8 cellular contexts compared by ENCODE assay signal in genomic region chr1:228486596-228487335, GRCh38. TPM values are rescaled to one million over a fixed set of nuclear protein-coding genes. Genes with fewer than 3 reads are reported as not detected.
DNase-seq lines count a peak whose midpoint lies in the region; ATAC-seq and TF ChIP-seq lines count a peak whose summit lies in the region.

No MANE protein-coding gene starts in this region.

- POLR2A ChIA-PET in activated CD4-positive, alpha-beta memory T cell treated with anti-CD3 and anti-CD28 coated beads, Interleukin-2, amount 10 ng/mL, durations not matched to agents 7 days and 5 days (lab: Charles Lee) = interaction anchor here (0.8 to 6.2 kb wide), 15 partner anchors 9 to 1021 kb away, joined by 3 to 153 read pairs (median 10); partner anchors contain the start of genes GUK1, IBA57, NUP133 and TRIM11

- peaks cover 37% of the 10 kb centered on the region for H3K4me1 Mint-ChIP-seq in CD14-positive monocyte
- peaks cover 56% of the 10 kb centered on the region for H3K4me1 Mint-ChIP-seq in activated CD4-positive, alpha-beta memory T cell treated with anti-CD3 and anti-CD28 coated beads, Interleukin-2, amount 10 ng/mL, durations not matched to agents 7 days and 5 days

- ATAC-seq in GM19324 (IDR thresholded peaks at IDR 0.05; ENCODE audit: low FRiP score, unreplicated experiment) (peak; percentile 68), HG03460 (IDR thresholded peaks at IDR 0.05; ENCODE audit: unreplicated experiment) (peak; percentile 52)

- TF ChIP-seq CTCF in CD14-positive monocyte (IDR thresholded peaks at IDR 0.05) = no peak

- peak; percentile 72 for DNase-seq in CD14-positive monocyte (ENCODE audit: low spot score)
- peak; percentile 90 for DNase-seq in NCI-H774 (lab: John Stamatoyannopoulos, UW)
- DNase-seq in activated CD4-positive, alpha-beta memory T cell treated with anti-CD3 and anti-CD28 coated beads, Interleukin-2, amount 10 ng/mL, durations not matched to agents 7 days and 5 days = peak; percentile 82
- peak; percentile 91 for DNase-seq in lung microvascular endothelial cell (ENCODE audit: low read depth in 2 of 2)
- peak; percentile 49 for DNase-seq in stimulated activated CD8-positive, alpha-beta memory T cell treated with anti-CD3 and anti-CD28 coated beads, Interleukin-12 subunit alpha, Interleukin-12 subunit beta, amount 100 ng/mL, for 1 hour (ENCODE audit: low read depth)

- H3K36me3 Mint-ChIP-seq in CD14-positive monocyte = peaks cover 18 to 30% of the 10 kb centered on the region in 2 donors
- peaks cover 29% of the 10 kb centered on the region for H3K36me3 Mint-ChIP-seq in activated CD4-positive, alpha-beta memory T cell treated with anti-CD3 and anti-CD28 coated beads, Interleukin-2, amount 10 ng/mL, durations not matched to agents 7 days and 5 days (ENCODE audit: low read depth)

- H3K27me3 ChIP-seq in ectodermal cell (ENCODE audit: control insufficient read depth, insufficient read depth, low read length, poor library complexity, severe bottlenecking) = no peaks in the 10 kb centered on the region

- peak overlapping the region; percentile 100 for H3K4me3 ChIP-seq in ectodermal cell (ENCODE audit: insufficient read depth, low read depth, low read length)

- CTCF ChIA-PET in activated CD4-positive, alpha-beta memory T cell treated with anti-CD3 and anti-CD28 coated beads, Interleukin-2, amount 10 ng/mL, durations not matched to agents 7 days and 5 days (lab: Charles Lee) = interaction anchor here (0.9 to 2.0 kb wide), 14 partner anchors 8 to 321 kb away, joined by 3 to 24 read pairs (median 4); partner anchors contain the start of gene IBA57

- H3K36me3 ChIP-seq in ectodermal cell (ENCODE audit: control insufficient read depth, insufficient read depth, low read length) = peaks cover 8% of the 10 kb centered on the region

- peaks cover 5% of the 10 kb centered on the region for H3K4me1 ChIP-seq in ectodermal cell (ENCODE audit: control insufficient read depth, insufficient read depth, low read length)

- WGBS in ectodermal cell, 2 experiments = 0% methylated on average over 60 of the region's 60 CpGs

- H3K9me3 ChIP-seq in ectodermal cell (ENCODE audit: control insufficient read depth, low read length) = no peaks in the 10 kb centered on the region

- peak overlapping the region; percentile 99 to 100 (median 100) for H3K27ac Mint-ChIP-seq in CD14-positive monocyte
- H3K27ac Mint-ChIP-seq in activated CD4-positive, alpha-beta memory T cell treated with anti-CD3 and anti-CD28 coated beads, Interleukin-2, amount 10 ng/mL, durations not matched to agents 7 days and 5 days = peak overlapping the region; percentile 96

- peaks cover 0 to 3% (median 0%) of the 10 kb centered on the region in 7 donors for H3K9me3 Mint-ChIP-seq in CD14-positive monocyte
- no peaks in the 10 kb centered on the region for H3K9me3 Mint-ChIP-seq in activated CD4-positive, alpha-beta memory T cell treated with anti-CD3 and anti-CD28 coated beads, Interleukin-2, amount 10 ng/mL, durations not matched to agents 7 days and 5 days

- peak overlapping the region; percentile 100 for H3K27ac ChIP-seq in ectodermal cell (ENCODE audit: insufficient read depth, low read depth, low read length, poor library complexity, severe bottlenecking)

- H3K4me3 Mint-ChIP-seq in CD14-positive monocyte = peak overlapping the region; percentile 87 to 94
- peak overlapping the region; percentile 94 for H3K4me3 Mint-ChIP-seq in activated CD4-positive, alpha-beta memory T cell treated with anti-CD3 and anti-CD28 coated beads, Interleukin-2, amount 10 ng/mL, durations not matched to agents 7 days and 5 days

- peaks cover 2 to 12% (median 8%) of the 10 kb centered on the region in 3 donors for H3K27me3 Mint-ChIP-seq in CD14-positive monocyte (ENCODE audit: low read depth in 3 of 3)
- H3K27me3 Mint-ChIP-seq in activated CD4-positive, alpha-beta memory T cell treated with anti-CD3 and anti-CD28 coated beads, Interleukin-2, amount 10 ng/mL, durations not matched to agents 7 days and 5 days = no peaks in the 10 kb centered on the region

- intact Hi-C loops in CD14-positive monocyte (cut with micrococcal nuclease) = loop anchor here (5.0 to 10.0 kb wide), 3 partner anchors 79 to 1138 kb away; partner anchors contain the start of genes TAF5L (in 1 of the 2), TRIM11 (in 1 of the 2) and URB2 (in 1 of the 2)

RNA-seq across cellular contexts. Expression of gene RNF187, which starts 0.4 kb away (rescaled TPM):
- 10 to 100 TPM in 1 of 2 donors, 1 to 10 TPM in 1; 5.9 to 27.6 TPM for polyA plus RNA-seq in CD14-positive monocyte
- total RNA-seq in activated CD4-positive, alpha-beta memory T cell treated with anti-CD3 and anti-CD28 coated beads, Interleukin-2, amount 10 ng/mL, durations not matched to agents 7 days and 5 days = 100 to 1,000 TPM; 121 to 127 TPM
- 60.0 TPM for polyA plus RNA-seq in ectodermal cell (2013, experiment 1 of 4)
- polyA plus RNA-seq in ectodermal cell (2013, experiment 2 of 4) = 58.8 TPM
- polyA plus RNA-seq in ectodermal cell (2013, experiment 3 of 4) = 46.3 TPM
- 43.4 TPM for polyA plus RNA-seq in ectodermal cell (2013, experiment 4 of 4)
- total RNA-seq in lung microvascular endothelial cell = 32.5 and 53.6 TPM in 2 replicates

Comparison
In these comparisons a context has a peak if more than half of its experiments do, and no peak if none do; other contexts are left out.
1. Peak in every context shown above with its lines: DNase-seq, ATAC-seq, H3K4me3 ChIP-seq and H3K27ac ChIP-seq.